Comparison of ENCODE assay signal across 13 cellular contexts in genomic region chr13:36966404-36966803, GRCh38. TPM values are rescaled to one million over a fixed set of nuclear protein-coding genes. Genes with fewer than 3 reads are reported as not detected.
"Had no signal": no experiment of that assay in that cellular context is flagged by ENCODE, and none has a peak within 500 bp of the region (broad histone marks: within the 10 kb centered on the region; RNA-seq: fewer than 3 reads in every experiment).

No MANE protein-coding gene starts in this region.

- H3K4me3 ChIP-seq: mucosa of descending colon, psoas muscle, testis had no signal

- H3K27me3 ChIP-seq: testis had no signal

- DNase-seq: activated CD4-positive, CD25-positive, alpha-beta regulatory T cell; activated effector memory CD4-positive, alpha-beta T cell treated with anti-CD3 and anti-CD28 coated beads, Interleukin-2, amount 50 U/mL, for 16 hours; activated T-cell treated with anti-CD3 and anti-CD28 coated beads, Interleukin-2, amount 50 U/mL, for 1 hour; hypothalamus; left colon; mucosa of descending colon; natural killer cell; psoas muscle; stimulated activated CD4-positive, alpha-beta T cell treated with anti-CD3 and anti-CD28 coated beads, Interleukin-2, amount 100 ng/mL, for 48 hours; stimulated activated CD8-positive, alpha-beta memory T cell treated with anti-CD3 and anti-CD28 coated beads, Interleukin-4, amount 100 ng/mL, for 48 hours; testis had no signal

- H3K27ac ChIP-seq: psoas muscle, testis had no signal

- H3K9me3 ChIP-seq: mucosa of descending colon, psoas muscle, testis had no signal

- FAIRE-seq: colon had no signal

- H3K4me1 ChIP-seq: psoas muscle, testis had no signal

RNA-seq across cellular contexts. Expression of gene SMAD9, which starts 46.4 kb away (rescaled TPM):
- total RNA-seq: natural killer cell; T-helper 2 cell treated with Interferon-gamma antibody and Interleukin-4, amounts not matched to agents 100 ng/mL and 5 ng/mL, for 36 hours had no signal
